ENCODE assay signal across 28 cellular contexts in the genomic region with DNA sequence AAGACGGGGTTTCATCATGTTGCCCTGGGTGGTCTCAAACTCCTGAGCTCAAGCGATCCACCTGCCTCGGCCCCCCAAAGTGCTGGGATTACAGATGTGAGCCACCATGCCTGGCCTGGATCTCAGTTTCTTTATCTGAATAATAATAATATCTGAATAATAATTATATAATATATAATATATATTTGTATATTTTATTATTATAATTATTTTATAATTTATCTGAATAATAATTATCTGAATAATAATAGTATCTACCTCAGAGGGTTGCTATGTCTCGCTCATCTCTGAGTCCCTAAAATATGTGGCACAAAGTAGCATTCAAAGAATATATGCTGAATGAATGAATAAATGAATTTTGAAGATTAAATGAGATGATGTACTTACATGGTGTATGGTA. TPM values are rescaled to one million over a fixed set of nuclear protein-coding genes. Genes with fewer than 3 reads are reported as not detected.
A peak's percentile ranks its signal among the peaks of the same experiment; 100 is the strongest.
DNase-seq lines count a peak whose midpoint lies in the region; ATAC-seq and TF ChIP-seq lines count a peak whose summit lies in the region.
"Had no signal": no experiment of that assay in that cellular context is flagged by ENCODE, and none has a peak within 500 bp of the region (broad histone marks: within the 10 kb centered on the region; RNA-seq: fewer than 3 reads in every experiment).

No MANE protein-coding gene starts in this region.

- no peaks in the 10 kb centered on the region for H3K27me3 Mint-ChIP-seq in WTC11 (ENCODE audit: low read depth)
- H3K27me3 Mint-ChIP-seq: CD4-positive, alpha-beta T cell had no signal

- no peak overlapping the region for H3K4me3 Mint-ChIP-seq in WTC11
- H3K4me3 Mint-ChIP-seq: B cell; CD14-positive monocyte; CD4-positive, alpha-beta memory T cell; CD4-positive, alpha-beta T cell; CD4-positive, CD25-positive, alpha-beta regulatory T cell; CD8-positive, alpha-beta memory T cell; CD8-positive, alpha-beta T cell had no signal

- no peaks in the 10 kb centered on the region for H3K4me1 Mint-ChIP-seq in WTC11
- H3K4me1 Mint-ChIP-seq: CD8-positive, alpha-beta memory T cell had no signal

- H3K36me3 Mint-ChIP-seq in WTC11 = no peaks in the 10 kb centered on the region
- H3K36me3 Mint-ChIP-seq: CD14-positive monocyte; CD4-positive, alpha-beta memory T cell; CD4-positive, CD25-positive, alpha-beta regulatory T cell; CD8-positive, alpha-beta memory T cell; CD8-positive, alpha-beta T cell had no signal

- DNase-seq in WTC11 (ENCODE audit: low spot score) (no peak), NCI-H526 treated with DMSO at 0.1 percent for 48 hours (lab: John Stamatoyannopoulos, UW) (no peak)
- DNase-seq: 8988T; ACHN; AML-193; BE2C; C1 segment of cervical spinal cord; Caco-2; Calu3; CD4-positive, alpha-beta memory T cell; CD4-positive, alpha-beta T cell; CD4-positive, CD25-positive, alpha-beta regulatory T cell; CD8-positive, alpha-beta memory T cell; CD8-positive, alpha-beta T cell; COR-L47; DMS 273 treated with DMSO at 0.1 percent for 48 hours; DMS153; DMS53; DMS79; DMS79 treated with DMSO at 0.1 percent for 48 hours; DND-41; EL had no signal

- CTCF ChIA-PET in WTC11 (lab: Charles Lee) = interaction anchor here (1.4 kb wide), 1 partner anchor 8 kb away, joined by 4 read pairs; no protein-coding TSS in a partner anchor

- no peak overlapping the region for H3K27ac Mint-ChIP-seq in WTC11
- H3K27ac Mint-ChIP-seq: B cell; CD14-positive monocyte; CD4-positive, alpha-beta memory T cell; CD4-positive, alpha-beta T cell; CD4-positive, CD25-positive, alpha-beta regulatory T cell; CD8-positive, alpha-beta memory T cell; CD8-positive, alpha-beta T cell had no signal

- POLR2A ChIA-PET in WTC11 (lab: Charles Lee) = no interaction called here

- ATAC-seq in WTC11 = no peak
- ATAC-seq: A549; CD8-positive, alpha-beta T cell had no signal

- TF ChIP-seq CTCF in WTC11 (IDR thresholded peaks at IDR 0.05) = no peak

- peaks cover 5% of the 10 kb centered on the region; the same call in 1 of the 2 replicates for H3K9me3 Mint-ChIP-seq in WTC11
- H3K9me3 Mint-ChIP-seq: CD14-positive monocyte; CD4-positive, alpha-beta memory T cell; CD4-positive, alpha-beta T cell; CD4-positive, CD25-positive, alpha-beta regulatory T cell; CD8-positive, alpha-beta memory T cell; CD8-positive, alpha-beta T cell had no signal

TF ChIP-seq in WTC11, 78 proteins besides CTCF, POLR2A, EP300 and RAD21:
- no peak for TF ChIP-seq TEAD4 (CRISPR knock-in tag; IDR thresholded peaks at IDR 0.05)
- TF ChIP-seq, protein P1, sequence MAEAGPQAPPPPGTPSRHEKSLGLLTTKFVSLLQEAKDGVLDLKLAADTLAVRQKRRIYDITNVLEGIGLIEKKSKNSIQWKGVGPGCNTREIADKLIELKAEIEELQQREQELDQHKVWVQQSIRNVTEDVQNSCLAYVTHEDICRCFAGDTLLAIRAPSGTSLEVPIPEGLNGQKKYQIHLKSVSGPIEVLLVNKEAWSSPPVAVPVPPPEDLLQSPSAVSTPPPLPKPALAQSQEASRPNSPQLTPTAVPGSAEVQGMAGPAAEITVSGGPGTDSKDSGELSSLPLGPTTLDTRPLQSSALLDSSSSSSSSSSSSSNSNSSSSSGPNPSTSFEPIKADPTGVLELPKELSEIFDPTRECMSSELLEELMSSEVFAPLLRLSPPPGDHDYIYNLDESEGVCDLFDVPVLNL (CRISPR knock-in tag; IDR thresholded peaks at IDR 0.05; ENCODE audit: borderline replicate concordance, low read depth) = no peak
- TF ChIP-seq HMGA2 (CRISPR knock-in tag; IDR thresholded peaks at IDR 0.05) = peak; percentile 94

RNA-seq across cellular contexts. Expression of a gene that starts 44.8 kb away (rescaled TPM):
- total RNA-seq in WTC11 (2021) = 0.17 TPM in 1 of 3 replicates, not detected in the others
- total RNA-seq: A172; A673; B cell; CD4-positive, alpha-beta memory T cell; CD4-positive, alpha-beta T cell; CD8-positive, alpha-beta memory T cell; CD8-positive, alpha-beta T cell; Daoy had no signal

RNA-seq across cellular contexts. Expression of a gene that starts 50.4 kb away (rescaled TPM):
- total RNA-seq in WTC11 (2021) = 85.0 to 101 TPM (median 86.1 TPM) in 3 replicates
